ENCODE assay signal across 21 cellular contexts in the genomic region with DNA sequence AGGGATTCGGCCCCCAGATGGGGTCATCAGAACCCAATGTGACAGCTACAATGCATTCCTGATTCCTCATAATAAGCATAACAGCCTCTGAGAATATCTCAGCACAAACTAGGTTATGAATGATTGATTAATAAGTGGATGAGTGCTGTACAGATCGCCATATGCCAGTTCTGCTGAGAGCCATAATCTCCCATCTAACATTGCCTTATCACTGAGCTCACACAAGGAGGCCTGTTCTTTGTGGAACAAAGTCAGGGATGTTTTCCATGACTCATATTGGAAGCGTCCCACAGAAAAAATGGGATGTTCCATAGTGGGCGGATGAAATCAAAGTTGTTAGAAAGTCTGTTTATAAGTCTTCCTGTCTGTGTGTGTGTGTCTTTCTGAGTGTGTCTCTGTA.
DNase-seq lines count a peak whose midpoint lies in the region; ATAC-seq, FAIRE-seq and TF ChIP-seq lines count a peak whose summit lies in the region.
"Had no signal": no experiment of that assay in that cellular context is flagged by ENCODE, and none has a peak within 500 bp of the region (broad histone marks: within the 10 kb centered on the region; RNA-seq: fewer than 3 reads in every experiment).

No MANE protein-coding gene starts in this region.

- no peaks in the 10 kb centered on the region for H3K36me3 ChIP-seq in K562 (ENCODE audit: control insufficient read depth, insufficient read depth, low read length)
- H3K36me3 ChIP-seq in neural cell (ENCODE audit: insufficient read depth, low read length) = no peaks in the 10 kb centered on the region
- no peaks in the 10 kb centered on the region for H3K36me3 ChIP-seq in sigmoid colon
- H3K36me3 ChIP-seq: heart left ventricle, vagina had no signal

- no peak overlapping the region for H3K14ac ChIP-seq in H9 (ENCODE audit: insufficient read depth, low read length)

- H3K4me1 Mint-ChIP-seq in HFFc6 (ENCODE audit: low read depth) (peaks cover 11% of the 10 kb centered on the region), H9 (no peaks in the 10 kb centered on the region)
- H3K4me1 Mint-ChIP-seq: immature natural killer cell had no signal

- no peak overlapping the region for H2BK12ac ChIP-seq in H9 (ENCODE audit: insufficient read length, low read depth, low read length)

- no peak overlapping the region for H2BK15ac ChIP-seq in H9 (ENCODE audit: low read depth, low read length)

- H3K9me3 Mint-ChIP-seq in HFFc6 (no peaks in the 10 kb centered on the region), H9 (no peaks in the 10 kb centered on the region)
- H3K9me3 Mint-ChIP-seq: activated naive CD4-positive, alpha-beta T cell treated with anti-CD3 and anti-CD28 coated beads, Interleukin-2, amount 50 U/mL, for 72 hours; activated T-helper 1 cell treated with anti-CD3 and anti-CD28 coated beads, Interleukin-12 subunit alpha, Interleukin-12 subunit beta, Interleukin-2, Interleukin-4 antibody, amounts not matched to agents 30 ng/mL and 10 ng/mL and 1 ng/mL, durations not matched to agents 14 hours and 24 hours and 36 hours had no signal

- H3K56ac ChIP-seq in H9 (ENCODE audit: insufficient read length, low read depth, low read length) = no peak overlapping the region

- ATAC-seq in K562 = no peak
- no peak for ATAC-seq in activated CD4-positive, CD25-positive, alpha-beta regulatory T cell treated with anti-CD3 and anti-CD28 coated beads, Interleukin-2, amount 50 U/mL, for 24 hours
- ATAC-seq: activated naive CD4-positive, alpha-beta T cell treated with anti-CD3 and anti-CD28 coated beads, Interleukin-2, amount 50 U/mL, for 72 hours; heart left ventricle; left ventricle myocardium superior had no signal

- H3K9ac ChIP-seq in K562 (ENCODE audit: insufficient read depth in 1 of 2, low read depth in 2 of 2, low read length in 2 of 2) = no peak overlapping the region
- H3K9ac ChIP-seq in neural cell (ENCODE audit: low read length) = no peak overlapping the region
- H3K9ac ChIP-seq in H9 (ENCODE audit: extremely low read depth, insufficient read length, low read length) = no peak overlapping the region

- CTCF ChIA-PET in K562 (lab: Yijun Ruan, JAX; ENCODE audit: low intra/inter-chr PET ratio) = no interaction called here

- H3T11ph ChIP-seq in H9 (ENCODE audit: low read length) = no peak overlapping the region

- H3K79me2 ChIP-seq in K562 (ENCODE audit: control insufficient read depth, insufficient read depth, low read length) (no peaks in the 10 kb centered on the region), neural cell (replicated peaks; ENCODE audit: insufficient read depth, low read length) (no peaks in the 10 kb centered on the region), H9 (ENCODE audit: insufficient read depth, low read length) (no peaks in the 10 kb centered on the region)

- H3K4me2 ChIP-seq in K562 (ENCODE audit: insufficient read depth, low read length) (no peak overlapping the region), neural cell (ENCODE audit: low read length) (no peak overlapping the region), H9 (ENCODE audit: insufficient read depth, insufficient read length, low read length) (no peak overlapping the region)

- POLR2A ChIA-PET in K562 (lab: Yijun Ruan, JAX) = no interaction called here

- in situ Hi-C loops in K562 (cut with MboI) = no loop called here

- H4K8ac ChIP-seq in H9 (replicated peaks; ENCODE audit: insufficient read length, low read depth, low read length) = no peak overlapping the region

- FAIRE-seq in K562 (lab: Jason Lieb, UNC) = no peak

- TF ChIP-seq CTCF in HFFc6 (IDR thresholded peaks at IDR 0.05) = no peak
- TF ChIP-seq CTCF in K562 (IDR thresholded peaks at IDR 0.05 in 2 of 3, conservative IDR thresholded peaks at IDR 0.05 in 1 of 3; ENCODE audit: insufficient read depth in 2 of 3, low read depth in 1 of 3, low read length in 3 of 3) = no peak
- no peak for TF ChIP-seq CTCF in neural cell (IDR thresholded peaks at IDR 0.05; ENCODE audit: poor library complexity, severe bottlenecking)
- TF ChIP-seq CTCF in sigmoid colon (IDR thresholded peaks at IDR 0.05) = no peak
- no peak for TF ChIP-seq CTCF in H9 (conservative IDR thresholded peaks at IDR 0.05)

- intact Hi-C loops in K562 (cut with micrococcal nuclease) = no loop called here
- intact Hi-C loops in sigmoid colon (cut with DNase I) = no loop called here

- H3K27me3 ChIP-seq in K562 (ENCODE audit: control insufficient read depth in 2 of 2, insufficient read depth in 2 of 2, low read length in 2 of 2) (0 out of 5 replicates have a peak, but pooled peaks cover 0 to 3% of the 10 kb centered on the region in 2 experiments), neural cell (ENCODE audit: insufficient read depth, low read depth, low read length) (no peaks in the 10 kb centered on the region), sigmoid colon (no peaks in the 10 kb centered on the region), H9 (ENCODE audit: insufficient read depth, low read length) (no peaks in the 10 kb centered on the region)
- H3K27me3 ChIP-seq: heart left ventricle, vagina had no signal

- H3K27ac Mint-ChIP-seq in HFFc6 = no peak overlapping the region
- H3K27ac Mint-ChIP-seq in H9 = no peak overlapping the region
- H3K27ac Mint-ChIP-seq: activated naive CD4-positive, alpha-beta T cell treated with anti-CD3 and anti-CD28 coated beads, Interleukin-2, amount 50 U/mL, for 72 hours; activated T-helper 1 cell treated with anti-CD3 and anti-CD28 coated beads, Interleukin-12 subunit alpha, Interleukin-12 subunit beta, Interleukin-2, Interleukin-4 antibody, amounts not matched to agents 30 ng/mL and 10 ng/mL and 1 ng/mL, durations not matched to agents 14 hours and 24 hours and 36 hours; immature natural killer cell had no signal

- H3K36me3 Mint-ChIP-seq in HFFc6 (ENCODE audit: low read depth) (no peaks in the 10 kb centered on the region), H9 (ENCODE audit: insufficient read depth in 1 of 3, low read depth in 3 of 3) (no peaks in the 10 kb centered on the region)
- H3K36me3 Mint-ChIP-seq: activated naive CD4-positive, alpha-beta T cell treated with anti-CD3 and anti-CD28 coated beads, Interleukin-2, amount 50 U/mL, for 72 hours; immature natural killer cell had no signal

- no peak overlapping the region for H2AK5ac ChIP-seq in H9 (ENCODE audit: insufficient read length, low read length)

- no peak overlapping the region for H2AFZ ChIP-seq in K562 (ENCODE audit: low read depth, low read length)
- H2AFZ ChIP-seq in neural cell (ENCODE audit: low read depth, low read length) = no peak overlapping the region
- no peak overlapping the region for H2AFZ ChIP-seq in H9 (ENCODE audit: low read length)

- H3K18ac ChIP-seq in H9 (ENCODE audit: insufficient read length, low read depth, low read length) = no peak overlapping the region

- no peak overlapping the region for H3K4ac ChIP-seq in H9 (ENCODE audit: low read depth, low read length)

- no peaks in the 10 kb centered on the region for H3K23me2 ChIP-seq in H9 (ENCODE audit: insufficient read length, low read depth, low read length, poor library complexity, severe bottlenecking)

- H3K4me3 ChIP-seq in K562 (no peak overlapping the region), neural cell (ENCODE audit: low read length) (peak overlapping the region; percentile 21), sigmoid colon (no peak overlapping the region)
- H3K4me3 ChIP-seq: heart left ventricle, vagina had no signal

- WGBS in K562 (ENCODE audit: insufficient coverage, low coverage, missing lambda C conversion rate) = 3% methylated on average over 4 of the region's 4 CpGs
- WGBS in sigmoid colon, 2 donors = 74 to 84% methylated on average over 4 of the region's 4 CpGs
- WGBS in H9 (ENCODE audit: extremely low coverage, insufficient read length, low lambda C conversion rate) = no CpG with 5 or more reads among the region's 4 CpGs

- no peak overlapping the region for H3K27ac ChIP-seq in K562 (ENCODE audit: extremely low read depth, low read depth, low read length)
- H3K27ac ChIP-seq in neural cell (ENCODE audit: low read length) = peak overlapping the region; percentile 10
- no peak overlapping the region for H3K27ac ChIP-seq in sigmoid colon
- H3K27ac ChIP-seq in H9 (ENCODE audit: insufficient read length, low read depth, low read length) = no peak overlapping the region
- H3K27ac ChIP-seq: heart left ventricle, vagina had no signal

- no peak overlapping the region for H4K91ac ChIP-seq in H9 (ENCODE audit: insufficient read length, low read depth, low read length)

- no peaks in the 10 kb centered on the region for H4K20me1 ChIP-seq in K562 (replicated peaks; ENCODE audit: control insufficient read depth, insufficient read depth, low read length)
- no peaks in the 10 kb centered on the region for H4K20me1 ChIP-seq in neural cell (ENCODE audit: insufficient read depth)
- H4K20me1 ChIP-seq in H9 (ENCODE audit: control insufficient read depth, insufficient read depth, insufficient read length) = no peaks in the 10 kb centered on the region

- H3K4me3 Mint-ChIP-seq in HFFc6 (no peak overlapping the region), H9 (no peak overlapping the region)
- H3K4me3 Mint-ChIP-seq: activated T-helper 1 cell treated with anti-CD3 and anti-CD28 coated beads, Interleukin-12 subunit alpha, Interleukin-12 subunit beta, Interleukin-2, Interleukin-4 antibody, amounts not matched to agents 30 ng/mL and 10 ng/mL and 1 ng/mL, durations not matched to agents 14 hours and 24 hours and 36 hours; immature natural killer cell had no signal

- H3F3A ChIP-seq in neural cell (ENCODE audit: insufficient read depth, low read length, poor library complexity, severe bottlenecking) = no peaks in the 10 kb centered on the region

- no peak overlapping the region for H3K23ac ChIP-seq in H9 (ENCODE audit: insufficient read length, low read depth, low read length)

- no peaks in the 10 kb centered on the region for H3K9me3 ChIP-seq in K562 (replicated peaks; ENCODE audit: control insufficient read depth, insufficient read depth, low read depth, low read length)
- no peaks in the 10 kb centered on the region for H3K9me3 ChIP-seq in neural cell (ENCODE audit: low read length)
- no peaks in the 10 kb centered on the region for H3K9me3 ChIP-seq in sigmoid colon
- no peaks in the 10 kb centered on the region for H3K9me3 ChIP-seq in H9 (ENCODE audit: control insufficient read depth, low read depth, low read length)
- H3K9me3 ChIP-seq: heart left ventricle, vagina had no signal

- H3K9me2 ChIP-seq in neural cell (ENCODE audit: insufficient read depth, low read length) = no peaks in the 10 kb centered on the region

- H2BK120ac ChIP-seq in H9 (ENCODE audit: low read depth, low read length, poor library complexity, severe bottlenecking) = no peak overlapping the region

- no peak overlapping the region for H4K5ac ChIP-seq in H9 (ENCODE audit: insufficient read length, low read depth, low read length)

- no peak overlapping the region for H2BK5ac ChIP-seq in H9 (ENCODE audit: insufficient read length, low read length)

- no peak overlapping the region for H2BK20ac ChIP-seq in H9 (ENCODE audit: low read depth, low read length, poor library complexity, severe bottlenecking)

- H3K79me1 ChIP-seq in H9 (ENCODE audit: insufficient read depth, low read depth, low read length, poor library complexity, severe bottlenecking) = no peaks in the 10 kb centered on the region

- H3K27me3 Mint-ChIP-seq in HFFc6 (ENCODE audit: insufficient read depth) = peaks cover 2% of the 10 kb centered on the region
- no peaks in the 10 kb centered on the region for H3K27me3 Mint-ChIP-seq in H9 (ENCODE audit: low read depth)

- no TSS peak for BruUV-seq in K562 (replicated peaks; lab: Mats Ljungman, UMichigan)

- DNase-seq in AG20443 (ENCODE audit: low spot score) (peak; percentile 35), HFFc6 (peak; percentile 17), K562 (ENCODE audit: extremely low read depth in 1 of 4, low spot score in 3 of 4) (no peak), NCI-H1694 (lab: John Stamatoyannopoulos, UW) (no peak), sigmoid colon (no peak), H9 (no peak)
- DNase-seq: activated CD4-positive, alpha-beta T cell treated with anti-CD3 and anti-CD28 coated beads for 4 hours; DMS153; effector CD8-positive, alpha-beta T cell; H7; heart left ventricle; immature natural killer cell; left ventricle myocardium superior; NCI-H1105; NCI-H69; Right ventricle myocardium superior had no signal

- TF ChIP-seq POLR2A in K562 (conservative IDR thresholded peaks at IDR 0.05) (no peak), sigmoid colon (IDR thresholded peaks at IDR 0.05) (no peak)

- TF ChIP-seq RAD21 in K562 (CRISPR knock-in tag; conservative IDR thresholded peaks at IDR 0.05 in 1 of 2, IDR thresholded peaks at IDR 0.05 in 1 of 2) (no peak), neural cell (conservative IDR thresholded peaks at IDR 0.05) (no peak)

- TF ChIP-seq EP300 in K562 (IDR thresholded peaks at IDR 0.05; ENCODE audit: low read length) (no peak), neural cell (conservative IDR thresholded peaks at IDR 0.05; ENCODE audit: poor library complexity, severe bottlenecking) (peak; percentile 58), sigmoid colon (IDR thresholded peaks at IDR 0.05) (no peak)

- H3K9me1 ChIP-seq in K562 (ENCODE audit: control insufficient read depth, insufficient read depth, low read length) = no peaks in the 10 kb centered on the region

- H3K4me1 ChIP-seq in K562 (replicated peaks in 1 of 2; ENCODE audit: control insufficient read depth in 2 of 2, insufficient read depth in 2 of 2, low read length in 2 of 2) = no peaks in the 10 kb centered on the region
- peaks cover 0 to 8% (median 0%) of the 10 kb centered on the region in 4 donors for H3K4me1 ChIP-seq in sigmoid colon
- H3K4me1 ChIP-seq in H9 (ENCODE audit: insufficient read depth, low read length) = no peaks in the 10 kb centered on the region
- H3K4me1 ChIP-seq: heart left ventricle, vagina had no signal

Comparison
In these comparisons a context has a peak if more than half of its experiments do, and no peak if none do; other contexts are left out.
1. DNase-seq: peak in AG20443 (single experiment) and HFFc6 (single experiment); none in K562 (0 of 4), NCI-H1694 (single experiment), sigmoid colon (single experiment) and H9 (single experiment).